1 cellular context compared by ENCODE assay signal in the genomic region with DNA sequence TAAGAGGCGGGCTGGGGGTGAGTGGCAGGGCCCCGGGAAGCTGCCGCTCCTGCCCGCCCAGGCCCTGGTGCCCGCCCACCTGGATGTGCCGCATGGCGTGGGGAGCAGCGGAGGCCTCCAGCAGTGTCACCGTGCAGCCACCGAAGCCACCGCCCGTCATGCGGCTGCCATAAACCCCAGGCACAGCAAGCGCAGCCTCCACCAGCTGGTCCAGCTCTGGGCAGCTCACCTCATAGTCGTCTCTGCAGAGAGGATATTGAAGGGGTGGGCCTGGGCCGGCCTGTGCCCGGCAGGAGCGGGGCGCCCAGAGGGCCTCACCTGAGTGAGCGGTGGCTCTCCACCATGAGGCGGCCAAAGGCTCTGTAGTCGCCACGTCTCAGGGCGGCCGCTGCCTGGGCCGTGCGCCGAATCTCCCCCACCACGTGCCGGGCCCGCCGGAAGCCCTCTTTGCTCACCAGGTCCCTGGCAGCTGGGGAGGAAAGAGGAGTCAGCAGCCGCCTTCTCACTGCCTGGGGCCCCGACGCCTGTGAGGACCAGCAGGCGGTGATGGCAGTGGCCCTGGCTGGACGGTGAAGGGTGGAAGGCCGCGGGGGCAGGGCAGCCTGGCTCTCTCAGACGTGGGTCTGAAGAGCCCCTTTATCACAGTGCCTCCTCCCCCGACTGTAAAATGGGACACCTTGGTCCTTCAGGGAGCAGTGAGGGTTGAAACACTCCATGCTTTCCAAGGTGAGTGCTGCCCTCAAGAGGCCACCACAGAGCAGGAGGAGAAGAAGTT.
TF ChIP-seq lines count a peak whose summit lies in the region.

No MANE protein-coding gene starts in this region.

TF ChIP-seq in HepG2, 621 proteins besides CTCF, POLR2A, EP300 and RAD21 (continues in another document):
- TF ChIP-seq, protein P1, sequence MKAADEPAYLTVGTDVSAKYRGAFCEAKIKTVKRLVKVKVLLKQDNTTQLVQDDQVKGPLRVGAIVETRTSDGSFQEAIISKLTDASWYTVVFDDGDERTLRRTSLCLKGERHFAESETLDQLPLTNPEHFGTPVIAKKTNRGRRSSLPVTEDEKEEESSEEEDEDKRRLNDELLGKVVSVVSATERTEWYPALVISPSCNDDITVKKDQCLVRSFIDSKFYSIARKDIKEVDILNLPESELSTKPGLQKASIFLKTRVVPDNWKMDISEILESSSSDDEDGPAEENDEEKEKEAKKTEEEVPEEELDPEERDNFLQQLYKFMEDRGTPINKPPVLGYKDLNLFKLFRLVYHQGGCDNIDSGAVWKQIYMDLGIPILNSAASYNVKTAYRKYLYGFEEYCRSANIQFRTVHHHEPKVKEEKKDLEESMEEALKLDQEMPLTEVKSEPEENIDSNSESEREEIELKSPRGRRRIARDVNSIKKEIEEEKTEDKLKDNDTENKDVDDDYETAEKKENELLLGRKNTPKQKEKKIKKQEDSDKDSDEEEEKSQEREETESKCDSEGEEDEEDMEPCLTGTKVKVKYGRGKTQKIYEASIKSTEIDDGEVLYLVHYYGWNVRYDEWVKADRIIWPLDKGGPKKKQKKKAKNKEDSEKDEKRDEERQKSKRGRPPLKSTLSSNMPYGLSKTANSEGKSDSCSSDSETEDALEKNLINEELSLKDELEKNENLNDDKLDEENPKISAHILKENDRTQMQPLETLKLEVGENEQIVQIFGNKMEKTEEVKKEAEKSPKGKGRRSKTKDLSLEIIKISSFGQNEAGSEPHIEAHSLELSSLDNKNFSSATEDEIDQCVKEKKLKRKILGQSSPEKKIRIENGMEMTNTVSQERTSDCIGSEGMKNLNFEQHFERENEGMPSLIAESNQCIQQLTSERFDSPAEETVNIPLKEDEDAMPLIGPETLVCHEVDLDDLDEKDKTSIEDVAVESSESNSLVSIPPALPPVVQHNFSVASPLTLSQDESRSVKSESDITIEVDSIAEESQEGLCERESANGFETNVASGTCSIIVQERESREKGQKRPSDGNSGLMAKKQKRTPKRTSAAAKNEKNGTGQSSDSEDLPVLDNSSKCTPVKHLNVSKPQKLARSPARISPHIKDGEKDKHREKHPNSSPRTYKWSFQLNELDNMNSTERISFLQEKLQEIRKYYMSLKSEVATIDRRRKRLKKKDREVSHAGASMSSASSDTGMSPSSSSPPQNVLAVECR (CRISPR knock-in tag; IDR thresholded peaks at IDR 0.05; ENCODE audit: borderline replicate concordance), result peak; percentile 15; the same call in 1 of the 2 replicates
- TF ChIP-seq ZNF788 (CRISPR knock-in tag; IDR thresholded peaks at IDR 0.05; ENCODE audit: borderline replicate concordance), result 0 out of 2 replicates have a peak, but pooled peaks have one; percentile 2
- TF ChIP-seq GTF3A (CRISPR knock-in tag; conservative IDR thresholded peaks at IDR 0.05), result 0 out of 2 replicates have a peak, but pooled peaks have one; percentile 23
- TF ChIP-seq, protein P2, sequence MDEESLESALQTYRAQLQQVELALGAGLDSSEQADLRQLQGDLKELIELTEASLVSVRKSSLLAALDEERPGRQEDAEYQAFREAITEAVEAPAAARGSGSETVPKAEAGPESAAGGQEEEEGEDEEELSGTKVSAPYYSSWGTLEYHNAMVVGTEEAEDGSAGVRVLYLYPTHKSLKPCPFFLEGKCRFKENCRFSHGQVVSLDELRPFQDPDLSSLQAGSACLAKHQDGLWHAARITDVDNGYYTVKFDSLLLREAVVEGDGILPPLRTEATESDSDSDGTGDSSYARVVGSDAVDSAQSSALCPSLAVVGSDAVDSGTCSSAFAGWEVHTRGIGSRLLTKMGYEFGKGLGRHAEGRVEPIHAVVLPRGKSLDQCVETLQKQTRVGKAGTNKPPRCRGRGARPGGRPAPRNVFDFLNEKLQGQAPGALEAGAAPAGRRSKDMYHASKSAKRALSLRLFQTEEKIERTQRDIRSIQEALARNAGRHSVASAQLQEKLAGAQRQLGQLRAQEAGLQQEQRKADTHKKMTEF (CRISPR knock-in tag; IDR thresholded peaks at IDR 0.05), result no peak
- TF ChIP-seq BHLHE40 (IDR thresholded peaks at IDR 0.05; ENCODE audit: low read length), result no peak
- no peak for TF ChIP-seq NCOR1 (IDR thresholded peaks at IDR 0.05; ENCODE audit: borderline replicate concordance, low read length)
- peak; percentile 82 for TF ChIP-seq AGO2 (optimal IDR thresholded peaks at IDR 0.05; ENCODE audit: low read depth, low read length)
- no peak for TF ChIP-seq ZFP36L2 (CRISPR knock-in tag; IDR thresholded peaks at IDR 0.05)
- no peak for TF ChIP-seq POLR2G (IDR thresholded peaks at IDR 0.05; ENCODE audit: low read depth, low read length)
- TF ChIP-seq, protein P3, sequence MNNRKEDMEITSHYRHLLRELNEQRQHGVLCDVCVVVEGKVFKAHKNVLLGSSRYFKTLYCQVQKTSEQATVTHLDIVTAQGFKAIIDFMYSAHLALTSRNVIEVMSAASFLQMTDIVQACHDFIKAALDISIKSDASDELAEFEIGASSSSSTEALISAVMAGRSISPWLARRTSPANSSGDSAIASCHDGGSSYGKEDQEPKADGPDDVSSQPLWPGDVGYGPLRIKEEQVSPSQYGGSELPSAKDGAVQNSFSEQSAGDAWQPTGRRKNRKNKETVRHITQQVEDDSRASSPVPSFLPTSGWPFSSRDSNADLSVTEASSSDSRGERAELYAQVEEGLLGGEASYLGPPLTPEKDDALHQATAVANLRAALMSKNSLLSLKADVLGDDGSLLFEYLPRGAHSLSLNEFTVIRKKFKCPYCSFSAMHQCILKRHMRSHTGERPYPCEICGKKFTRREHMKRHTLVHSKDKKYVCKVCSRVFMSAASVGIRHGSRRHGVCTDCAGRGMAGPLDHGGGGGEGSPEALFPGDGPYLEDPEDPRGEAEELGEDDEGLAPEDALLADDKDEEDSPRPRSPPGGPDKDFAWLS (CRISPR knock-in tag; IDR thresholded peaks at IDR 0.05; ENCODE audit: borderline replicate concordance), result no peak
- TF ChIP-seq ZFP1 (CRISPR knock-in tag; IDR thresholded peaks at IDR 0.05), result no peak
- TF ChIP-seq, protein P4, sequence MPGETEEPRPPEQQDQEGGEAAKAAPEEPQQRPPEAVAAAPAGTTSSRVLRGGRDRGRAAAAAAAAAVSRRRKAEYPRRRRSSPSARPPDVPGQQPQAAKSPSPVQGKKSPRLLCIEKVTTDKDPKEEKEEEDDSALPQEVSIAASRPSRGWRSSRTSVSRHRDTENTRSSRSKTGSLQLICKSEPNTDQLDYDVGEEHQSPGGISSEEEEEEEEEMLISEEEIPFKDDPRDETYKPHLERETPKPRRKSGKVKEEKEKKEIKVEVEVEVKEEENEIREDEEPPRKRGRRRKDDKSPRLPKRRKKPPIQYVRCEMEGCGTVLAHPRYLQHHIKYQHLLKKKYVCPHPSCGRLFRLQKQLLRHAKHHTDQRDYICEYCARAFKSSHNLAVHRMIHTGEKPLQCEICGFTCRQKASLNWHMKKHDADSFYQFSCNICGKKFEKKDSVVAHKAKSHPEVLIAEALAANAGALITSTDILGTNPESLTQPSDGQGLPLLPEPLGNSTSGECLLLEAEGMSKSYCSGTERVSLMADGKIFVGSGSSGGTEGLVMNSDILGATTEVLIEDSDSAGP (CRISPR knock-in tag; IDR thresholded peaks at IDR 0.05; ENCODE audit: borderline replicate concordance), result 0 out of 2 replicates have a peak, but pooled peaks have one; percentile 31
- TF ChIP-seq NFE2L2 (IDR thresholded peaks at IDR 0.05; ENCODE audit: low read length), result no peak
- TF ChIP-seq, protein P5, sequence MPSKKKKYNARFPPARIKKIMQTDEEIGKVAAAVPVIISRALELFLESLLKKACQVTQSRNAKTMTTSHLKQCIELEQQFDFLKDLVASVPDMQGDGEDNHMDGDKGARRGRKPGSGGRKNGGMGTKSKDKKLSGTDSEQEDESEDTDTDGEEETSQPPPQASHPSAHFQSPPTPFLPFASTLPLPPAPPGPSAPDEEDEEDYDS (CRISPR knock-in tag; IDR thresholded peaks at IDR 0.05), result no peak
- TF ChIP-seq REXO4 (CRISPR knock-in tag; IDR thresholded peaks at IDR 0.05; ENCODE audit: borderline replicate concordance), result no peak
- TF ChIP-seq CBX5 (CRISPR knock-in tag; IDR thresholded peaks at IDR 0.05; ENCODE audit: borderline replicate concordance), result no peak
- no peak for TF ChIP-seq FOXO1 (CRISPR knock-in tag; IDR thresholded peaks at IDR 0.05)
- no peak for TF ChIP-seq PLRG1 (conservative IDR thresholded peaks at IDR 0.05)
- TF ChIP-seq, protein P6, sequence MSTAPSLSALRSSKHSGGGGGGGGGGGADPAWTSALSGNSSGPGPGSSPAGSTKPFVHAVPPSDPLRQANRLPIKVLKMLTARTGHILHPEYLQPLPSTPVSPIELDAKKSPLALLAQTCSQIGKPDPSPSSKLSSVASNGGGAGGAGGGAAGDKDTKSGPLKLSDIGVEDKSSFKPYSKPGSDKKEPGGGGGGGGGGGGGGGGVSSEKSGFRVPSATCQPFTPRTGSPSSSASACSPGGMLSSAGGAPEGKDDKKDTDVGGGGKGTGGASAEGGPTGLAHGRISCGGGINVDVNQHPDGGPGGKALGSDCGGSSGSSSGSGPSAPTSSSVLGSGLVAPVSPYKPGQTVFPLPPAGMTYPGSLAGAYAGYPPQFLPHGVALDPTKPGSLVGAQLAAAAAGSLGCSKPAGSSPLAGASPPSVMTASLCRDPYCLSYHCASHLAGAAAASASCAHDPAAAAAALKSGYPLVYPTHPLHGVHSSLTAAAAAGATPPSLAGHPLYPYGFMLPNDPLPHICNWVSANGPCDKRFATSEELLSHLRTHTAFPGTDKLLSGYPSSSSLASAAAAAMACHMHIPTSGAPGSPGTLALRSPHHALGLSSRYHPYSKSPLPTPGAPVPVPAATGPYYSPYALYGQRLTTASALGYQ (CRISPR knock-in tag; IDR thresholded peaks at IDR 0.05), result no peak
- TF ChIP-seq ATF7 (IDR thresholded peaks at IDR 0.05), result no peak
- TF ChIP-seq ATF7 (CRISPR knock-in tag; IDR thresholded peaks at IDR 0.05), result no peak
- TF ChIP-seq, protein P7, sequence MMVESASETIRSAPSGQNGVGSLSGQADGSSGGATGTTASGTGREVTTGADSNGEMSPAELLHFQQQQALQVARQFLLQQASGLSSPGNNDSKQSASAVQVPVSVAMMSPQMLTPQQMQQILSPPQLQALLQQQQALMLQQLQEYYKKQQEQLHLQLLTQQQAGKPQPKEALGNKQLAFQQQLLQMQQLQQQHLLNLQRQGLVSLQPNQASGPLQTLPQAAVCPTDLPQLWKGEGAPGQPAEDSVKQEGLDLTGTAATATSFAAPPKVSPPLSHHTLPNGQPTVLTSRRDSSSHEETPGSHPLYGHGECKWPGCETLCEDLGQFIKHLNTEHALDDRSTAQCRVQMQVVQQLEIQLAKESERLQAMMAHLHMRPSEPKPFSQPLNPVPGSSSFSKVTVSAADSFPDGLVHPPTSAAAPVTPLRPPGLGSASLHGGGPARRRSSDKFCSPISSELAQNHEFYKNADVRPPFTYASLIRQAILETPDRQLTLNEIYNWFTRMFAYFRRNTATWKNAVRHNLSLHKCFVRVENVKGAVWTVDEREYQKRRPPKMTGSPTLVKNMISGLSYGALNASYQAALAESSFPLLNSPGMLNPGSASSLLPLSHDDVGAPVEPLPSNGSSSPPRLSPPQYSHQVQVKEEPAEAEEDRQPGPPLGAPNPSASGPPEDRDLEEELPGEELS (CRISPR knock-in tag; IDR thresholded peaks at IDR 0.05), result no peak
- no peak for TF ChIP-seq RXRB (CRISPR knock-in tag; IDR thresholded peaks at IDR 0.05; ENCODE audit: borderline replicate concordance)
- peak; percentile 51 for TF ChIP-seq STAG1 (CRISPR knock-in tag; IDR thresholded peaks at IDR 0.05)
- peak; percentile 23 for TF ChIP-seq ZNF883 (CRISPR knock-in tag; IDR thresholded peaks at IDR 0.05; ENCODE audit: not compliant biosample characterization)
- TF ChIP-seq FOSL2 (CRISPR knock-in tag; IDR thresholded peaks at IDR 0.05), result no peak
- TF ChIP-seq, protein P8, sequence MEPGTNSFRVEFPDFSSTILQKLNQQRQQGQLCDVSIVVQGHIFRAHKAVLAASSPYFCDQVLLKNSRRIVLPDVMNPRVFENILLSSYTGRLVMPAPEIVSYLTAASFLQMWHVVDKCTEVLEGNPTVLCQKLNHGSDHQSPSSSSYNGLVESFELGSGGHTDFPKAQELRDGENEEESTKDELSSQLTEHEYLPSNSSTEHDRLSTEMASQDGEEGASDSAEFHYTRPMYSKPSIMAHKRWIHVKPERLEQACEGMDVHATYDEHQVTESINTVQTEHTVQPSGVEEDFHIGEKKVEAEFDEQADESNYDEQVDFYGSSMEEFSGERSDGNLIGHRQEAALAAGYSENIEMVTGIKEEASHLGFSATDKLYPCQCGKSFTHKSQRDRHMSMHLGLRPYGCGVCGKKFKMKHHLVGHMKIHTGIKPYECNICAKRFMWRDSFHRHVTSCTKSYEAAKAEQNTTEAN (CRISPR knock-in tag; conservative IDR thresholded peaks at IDR 0.05), result no peak
- no peak for TF ChIP-seq NR2F1 (CRISPR knock-in tag; IDR thresholded peaks at IDR 0.05)
- TF ChIP-seq MTA1 (CRISPR knock-in tag; IDR thresholded peaks at IDR 0.05; ENCODE audit: borderline replicate concordance), result 0 out of 2 replicates have a peak, but pooled peaks have one; percentile 19
- TF ChIP-seq RXRA (CRISPR knock-in tag; IDR thresholded peaks at IDR 0.05), result peak; percentile 6; the same call in 1 of the 2 replicates
- 0 out of 2 replicates have a peak, but pooled peaks have one; percentile 47 for TF ChIP-seq ZNF761 (CRISPR knock-in tag; conservative IDR thresholded peaks at IDR 0.05)
- 0 out of 2 replicates have a peak, but pooled peaks have one; percentile 10 for TF ChIP-seq ZNF556 (CRISPR knock-in tag; IDR thresholded peaks at IDR 0.05; ENCODE audit: borderline replicate concordance)
- TF ChIP-seq ZNF33B (CRISPR knock-in tag; IDR thresholded peaks at IDR 0.05), result no peak
- peak; percentile 61 for TF ChIP-seq XRCC5 (optimal IDR thresholded peaks at IDR 0.05; ENCODE audit: low read length)
- peak; percentile 65 for TF ChIP-seq RBFOX2 (IDR thresholded peaks at IDR 0.05; ENCODE audit: low read depth, low read length)
- TF ChIP-seq GLI4 (CRISPR knock-in tag; IDR thresholded peaks at IDR 0.05; ENCODE audit: borderline replicate concordance), result no peak
- TF ChIP-seq, protein P9, sequence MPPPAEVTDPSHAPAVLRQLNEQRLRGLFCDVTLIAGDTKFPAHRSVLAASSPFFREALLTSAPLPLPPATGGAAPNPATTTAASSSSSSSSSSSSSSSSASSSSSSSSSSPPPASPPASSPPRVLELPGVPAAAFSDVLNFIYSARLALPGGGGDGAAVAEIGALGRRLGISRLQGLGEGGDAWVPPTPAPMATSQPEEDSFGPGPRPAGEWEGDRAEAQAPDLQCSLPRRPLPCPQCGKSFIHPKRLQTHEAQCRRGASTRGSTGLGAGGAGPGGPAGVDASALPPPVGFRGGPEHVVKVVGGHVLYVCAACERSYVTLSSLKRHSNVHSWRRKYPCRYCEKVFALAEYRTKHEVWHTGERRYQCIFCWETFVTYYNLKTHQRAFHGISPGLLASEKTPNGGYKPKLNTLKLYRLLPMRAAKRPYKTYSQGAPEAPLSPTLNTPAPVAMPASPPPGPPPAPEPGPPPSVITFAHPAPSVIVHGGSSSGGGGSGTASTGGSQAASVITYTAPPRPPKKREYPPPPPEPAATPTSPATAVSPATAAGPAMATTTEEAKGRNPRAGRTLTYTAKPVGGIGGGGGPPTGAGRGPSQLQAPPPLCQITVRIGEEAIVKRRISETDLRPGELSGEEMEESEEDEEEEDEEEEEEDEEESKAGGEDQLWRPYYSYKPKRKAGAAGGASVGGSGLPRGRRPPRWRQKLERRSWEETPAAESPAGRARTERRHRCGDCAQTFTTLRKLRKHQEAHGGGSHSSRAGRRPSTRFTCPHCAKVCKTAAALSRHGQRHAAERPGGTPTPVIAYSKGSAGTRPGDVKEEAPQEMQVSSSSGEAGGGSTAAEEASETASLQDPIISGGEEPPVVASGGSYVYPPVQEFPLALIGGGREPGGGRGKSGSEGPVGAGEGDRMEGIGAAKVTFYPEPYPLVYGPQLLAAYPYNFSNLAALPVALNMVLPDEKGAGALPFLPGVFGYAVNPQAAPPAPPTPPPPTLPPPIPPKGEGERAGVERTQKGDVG (CRISPR knock-in tag; IDR thresholded peaks at IDR 0.05; ENCODE audit: borderline replicate concordance), result peak; percentile 32; the same call in 1 of the 2 replicates
